12 cellular contexts compared by ENCODE assay signal in genomic region chr9:37200572-37201005, GRCh38.
A peak's percentile ranks its signal among the peaks of the same experiment; 100 is the strongest.
DNase-seq lines count a peak whose midpoint lies in the region; ATAC-seq, FAIRE-seq and TF ChIP-seq lines count a peak whose summit lies in the region.
"Had no signal": no experiment of that assay in that cellular context is flagged by ENCODE, and none has a peak within 500 bp of the region (broad histone marks: within the 10 kb centered on the region; RNA-seq: fewer than 3 reads in every experiment).

No MANE protein-coding gene starts in this region.

- no peak overlapping the region for H3K9ac ChIP-seq in HepG2 (ENCODE audit: insufficient read depth, low read depth, low read length)
- H3K9ac ChIP-seq: KMS-11 had no signal

- peaks cover 16% of the 10 kb centered on the region for H3K36me3 Mint-ChIP-seq in MCF 10A (ENCODE audit: insufficient read depth, unreplicated experiment)

- no peaks in the 10 kb centered on the region for H3K79me2 ChIP-seq in HepG2 (ENCODE audit: insufficient read depth, low read length)

- no peak overlapping the region for H3K27ac ChIP-seq in breast epithelium
- H3K27ac ChIP-seq in SJCRH30, result peak overlapping the region; percentile 76
- no peak overlapping the region for H3K27ac ChIP-seq in HepG2 (ENCODE audit: extremely low read length, insufficient read depth, low read length)
- H3K27ac ChIP-seq: KMS-11 had no signal

- no peak overlapping the region for H2AFZ ChIP-seq in HepG2 (ENCODE audit: low read length)

- BruUV-seq in MCF 10A (replicated peaks; lab: Mats Ljungman, UMichigan) (no TSS peak), HepG2 (replicated peaks; lab: Mats Ljungman, UMichigan) (no TSS peak)

- H3K4me3 Mint-ChIP-seq in MCF 10A (ENCODE audit: unreplicated experiment), result no peak overlapping the region
- H3K4me3 Mint-ChIP-seq: CD8-positive, alpha-beta T cell had no signal

- TF ChIP-seq EP300 in HepG2 (IDR thresholded peaks at IDR 0.05; ENCODE audit: low read depth in 2 of 2, low read length in 2 of 2), result no peak
- TF ChIP-seq EP300 in HepG2 (CRISPR knock-in tag; IDR thresholded peaks at IDR 0.05; ENCODE audit: borderline replicate concordance), result no peak

- DNase-seq in MCF 10A (ENCODE audit: unreplicated experiment) (peak; percentile 22), breast epithelium (ENCODE audit: low spot score in 2 of 2) (no peak), SJCRH30 (peak in 1 of 2 experiments; percentile 60), epithelial cell of esophagus (ENCODE audit: low read depth) (peak; percentile 26), urothelium cell line (ENCODE audit: low spot score) (peak; percentile 7), HepG2 (ENCODE audit: low spot score) (no peak)
- DNase-seq: amygdala; CD8-positive, alpha-beta T cell; stimulated activated CD4-positive, alpha-beta T cell treated with anti-CD3 and anti-CD28 coated beads, Interleukin-4, amount 100 ng/mL, for 24 hours had no signal

- FAIRE-seq in urothelium cell line (lab: Jason Lieb, UNC) (no peak), HepG2 (lab: Jason Lieb, UNC) (no peak)

- H3K27me3 ChIP-seq in breast epithelium (no peaks in the 10 kb centered on the region), SJCRH30 (no peaks in the 10 kb centered on the region), HepG2 (ENCODE audit: control insufficient read depth in 1 of 2, insufficient read depth in 2 of 2, low read length in 2 of 2) (no peaks in the 10 kb centered on the region)

- 100% methylated on average over 1 of the region's 1 CpG for WGBS in HepG2 (ENCODE audit: low lambda C conversion rate)

- intact Hi-C loops in MCF 10A (cut with micrococcal nuclease) (no loop called here), breast epithelium (cut with DNase I; ENCODE audit: low total_unique reads) (no loop called here), HepG2 (cut with micrococcal nuclease; ENCODE audit: unreplicated experiment) (no loop called here)

- TF ChIP-seq RAD21 in HepG2 (CRISPR knock-in tag; IDR thresholded peaks at IDR 0.05), result no peak

- H3K4me2 ChIP-seq in HepG2 (ENCODE audit: low read depth, low read length), result no peak overlapping the region
- H3K4me2 ChIP-seq: KMS-11 had no signal

- no peaks in the 10 kb centered on the region for H3K9me3 ChIP-seq in breast epithelium
- 0 out of 2 replicates have a peak, but pooled peaks cover 3% of the 10 kb centered on the region for H3K9me3 ChIP-seq in SJCRH30 (replicated peaks)
- H3K9me3 ChIP-seq in HepG2 (ENCODE audit: low read length), result no peaks in the 10 kb centered on the region

- TF ChIP-seq CTCF in MCF 10A (IDR thresholded peaks at IDR 0.05; ENCODE audit: unreplicated experiment) (no peak), breast epithelium (IDR thresholded peaks at IDR 0.05) (no peak), epithelial cell of esophagus (IDR thresholded peaks at IDR 0.05; ENCODE audit: insufficient read depth, low read depth, low read length, missing control alignments) (no peak), HepG2 (CRISPR knock-in tag; IDR thresholded peaks at IDR 0.05) (no peak)

- no peaks in the 10 kb centered on the region for H3K36me3 ChIP-seq in breast epithelium
- no peaks in the 10 kb centered on the region for H3K36me3 ChIP-seq in SJCRH30
- no peaks in the 10 kb centered on the region for H3K36me3 ChIP-seq in HepG2 (replicated peaks in 1 of 2; ENCODE audit: control insufficient read depth in 1 of 2, insufficient read depth in 2 of 2, low read length in 2 of 2)

- H3K4me3 ChIP-seq in breast epithelium (no peak overlapping the region), SJCRH30 (no peak overlapping the region), epithelial cell of esophagus (ENCODE audit: low read length) (no peak overlapping the region), HepG2 (replicated peaks in 1 of 3; ENCODE audit: insufficient read depth in 1 of 3, low read depth in 2 of 3, low read length in 3 of 3) (no peak overlapping the region)

- TF ChIP-seq POLR2A in breast epithelium (IDR thresholded peaks at IDR 0.05), result no peak
- no peak for TF ChIP-seq POLR2A in HepG2 (IDR thresholded peaks at IDR 0.05; ENCODE audit: insufficient read depth in 1 of 2, low read depth in 2 of 2, low read length in 2 of 2)

- in situ Hi-C loops in HepG2 (cut with HindIII; ENCODE audit: extremely low pct_ligation_motif_present, low pct_unique_long_range_greater_than_20kb), result no loop called here

- CTCF ChIA-PET in MCF 10A (lab: Yijun Ruan, JAX), result interaction anchor here (0.5 to 1.3 kb wide), 3 partner anchors 12 to 328 kb away, joined by 3 to 4 read pairs (median 3); no protein-coding TSS in a partner anchor
- CTCF ChIA-PET in HepG2 (lab: Yijun Ruan, JAX; ENCODE audit: low intra/inter-chr PET ratio, low total read pairs), result no interaction called here

- ATAC-seq in HepG2, result no peak
- no peak for ATAC-seq in GM18858 (IDR thresholded peaks at IDR 0.05; ENCODE audit: unreplicated experiment)
- no peak for ATAC-seq in GM18870 (IDR thresholded peaks at IDR 0.05; ENCODE audit: unreplicated experiment)
- ATAC-seq: CD8-positive, alpha-beta T cell had no signal

- peaks cover 39% of the 10 kb centered on the region for H3K4me1 Mint-ChIP-seq in MCF 10A (ENCODE audit: insufficient read depth, unreplicated experiment)

- H3K27me3 Mint-ChIP-seq in MCF 10A (ENCODE audit: insufficient read depth, unreplicated experiment), result no peaks in the 10 kb centered on the region

- H3K4me1 ChIP-seq in breast epithelium (no peaks in the 10 kb centered on the region), SJCRH30 (peaks cover 56% of the 10 kb centered on the region), HepG2 (ENCODE audit: insufficient read depth, low read length) (no peaks in the 10 kb centered on the region)

- no peaks in the 10 kb centered on the region for H4K20me1 ChIP-seq in HepG2 (ENCODE audit: insufficient read depth, low read length)

- POLR2A ChIA-PET in MCF 10A (lab: Yijun Ruan, JAX), result interaction anchor here (0.6 to 2.2 kb wide), 3 partner anchors 9 to 62 kb away, joined by 3 to 6 read pairs (median 4); no protein-coding TSS in a partner anchor
- POLR2A ChIA-PET in HepG2 (lab: Yijun Ruan, JAX), result no interaction called here

- no peaks in the 10 kb centered on the region for H3K9me3 Mint-ChIP-seq in MCF 10A (ENCODE audit: unreplicated experiment)

- peak overlapping the region; percentile 33 for H3K27ac Mint-ChIP-seq in MCF 10A (ENCODE audit: low read depth, unreplicated experiment)
- H3K27ac Mint-ChIP-seq: CD8-positive, alpha-beta T cell had no signal

TF ChIP-seq in HepG2, 621 proteins besides CTCF, POLR2A, EP300 and RAD21:
- TF ChIP-seq MYPOP (CRISPR knock-in tag; IDR thresholded peaks at IDR 0.05), result no peak
- TF ChIP-seq FLYWCH1 (CRISPR knock-in tag; IDR thresholded peaks at IDR 0.05), result no peak

Comparison
In these comparisons a context has a peak if more than half of its experiments do, and no peak if none do; other contexts are left out.
1. DNase-seq: peak in MCF 10A (single experiment), epithelial cell of esophagus (single experiment) and urothelium cell line (single experiment); none in breast epithelium (0 of 2) and HepG2 (single experiment).